Comparison of ENCODE assay signal across 1 cellular context in genomic region chr2:218402491-218402901, GRCh38.
TF ChIP-seq lines count a peak whose summit lies in the region.

No MANE protein-coding gene starts in this region.

TF ChIP-seq in HepG2, 621 proteins besides CTCF, POLR2A, EP300 and RAD21:
- TF ChIP-seq PBX3 (CRISPR knock-in tag; IDR thresholded peaks at IDR 0.05; ENCODE audit: borderline replicate concordance): no peak
- TF ChIP-seq ATRX (CRISPR knock-in tag; IDR thresholded peaks at IDR 0.05; ENCODE audit: borderline replicate concordance): no peak
- no peak for TF ChIP-seq SYNCRIP (IDR thresholded peaks at IDR 0.05; ENCODE audit: insufficient read depth, low read depth, low read length)
- no peak for TF ChIP-seq DZIP1 (CRISPR knock-in tag; IDR thresholded peaks at IDR 0.05)
- no peak for TF ChIP-seq MYPOP (CRISPR knock-in tag; IDR thresholded peaks at IDR 0.05)
- TF ChIP-seq ETV5 (CRISPR knock-in tag; IDR thresholded peaks at IDR 0.05; ENCODE audit: borderline replicate concordance): no peak
- peak; percentile 10 for TF ChIP-seq AGO2 (optimal IDR thresholded peaks at IDR 0.05; ENCODE audit: low read depth, low read length)
- no peak for TF ChIP-seq PHB2 (IDR thresholded peaks at IDR 0.05; ENCODE audit: partially characterized antibody)
- no peak for TF ChIP-seq HMGA1 (CRISPR knock-in tag; conservative IDR thresholded peaks at IDR 0.05)
- TF ChIP-seq GABPB1 (CRISPR knock-in tag; IDR thresholded peaks at IDR 0.05): 0 out of 2 replicates have a peak, but pooled peaks have one; percentile 4
- no peak for TF ChIP-seq ZNF766 (CRISPR knock-in tag; IDR thresholded peaks at IDR 0.05; ENCODE audit: borderline replicate concordance)
- no peak for TF ChIP-seq TBL1XR1 (IDR thresholded peaks at IDR 0.05; ENCODE audit: borderline replicate concordance, low read length, partially characterized antibody)
- TF ChIP-seq KDM4B (CRISPR knock-in tag; IDR thresholded peaks at IDR 0.05): no peak
- TF ChIP-seq POLR2AphosphoS5 (IDR thresholded peaks at IDR 0.05; ENCODE audit: low read depth, low read length): peak; percentile 5; the same call in 1 of the 2 replicates
- TF ChIP-seq ZNF18 (CRISPR knock-in tag; IDR thresholded peaks at IDR 0.05; ENCODE audit: insufficient replicate concordance): no peak
- peak; percentile 56 for TF ChIP-seq RBFOX2 (IDR thresholded peaks at IDR 0.05; ENCODE audit: low read depth, low read length)
- TF ChIP-seq ZNF768 (CRISPR knock-in tag; IDR thresholded peaks at IDR 0.05): peak; percentile 78; the same call in 1 of the 2 replicates
- no peak for TF ChIP-seq ZNF770 (CRISPR knock-in tag; IDR thresholded peaks at IDR 0.05)
- TF ChIP-seq ZNF616 (CRISPR knock-in tag; IDR thresholded peaks at IDR 0.05; ENCODE audit: low read depth): no peak
- TF ChIP-seq KDM5B (CRISPR knock-in tag; IDR thresholded peaks at IDR 0.05; ENCODE audit: borderline replicate concordance): peak; percentile 21; the same call in 1 of the 2 replicates
- 0 out of 2 replicates have a peak, but pooled peaks have one; percentile 45 for TF ChIP-seq ZNF263 (CRISPR knock-in tag; IDR thresholded peaks at IDR 0.05)
- 0 out of 2 replicates have a peak, but pooled peaks have one; percentile 35 for TF ChIP-seq PCBP1 (IDR thresholded peaks at IDR 0.05; ENCODE audit: borderline replicate concordance, low read depth, low read length)
- no peak for TF ChIP-seq NAIF1 (CRISPR knock-in tag; IDR thresholded peaks at IDR 0.05; ENCODE audit: borderline replicate concordance)
- TF ChIP-seq ZNF431 (CRISPR knock-in tag; IDR thresholded peaks at IDR 0.05; ENCODE audit: borderline replicate concordance, low read depth): 0 out of 2 replicates have a peak, but pooled peaks have one; percentile 13
- no peak for TF ChIP-seq RBAK (CRISPR knock-in tag; IDR thresholded peaks at IDR 0.05)
- TF ChIP-seq ELF1 (CRISPR knock-in tag; IDR thresholded peaks at IDR 0.05): no peak
- TF ChIP-seq FOXO4 (CRISPR knock-in tag; conservative IDR thresholded peaks at IDR 0.05): no peak
- no peak for TF ChIP-seq RNF2 (conservative IDR thresholded peaks at IDR 0.05; ENCODE audit: low read depth)
- peak; percentile 10 for TF ChIP-seq TEAD3 (CRISPR knock-in tag; optimal IDR thresholded peaks at IDR 0.05; ENCODE audit: borderline replicate concordance)
- TF ChIP-seq ZNF841 (CRISPR knock-in tag; IDR thresholded peaks at IDR 0.05; ENCODE audit: borderline replicate concordance): no peak
